In genomic region chr19:47725759-47726401, GRCh38 we compare ENCODE assay signal across 1 cellular context.
TF ChIP-seq lines count a peak whose summit lies in the region.

No MANE protein-coding gene starts in this region.

TF ChIP-seq in GM23338, 12 proteins besides CTCF, POLR2A, EP300 and RAD21 (continued from another document):
- TF ChIP-seq ZNF462 (CRISPR knock-in tag; IDR thresholded peaks at IDR 0.05): no peak
- no peak for TF ChIP-seq POLR2AphosphoS5 (IDR thresholded peaks at IDR 0.05; ENCODE audit: low read depth)
- TF ChIP-seq EZH2 (IDR thresholded peaks at IDR 0.05; ENCODE audit: low read depth, unreplicated experiment): no peak
- no peak for TF ChIP-seq CREB1 (CRISPR knock-in tag; IDR thresholded peaks at IDR 0.05; ENCODE audit: low read depth)
